In the genomic region with DNA sequence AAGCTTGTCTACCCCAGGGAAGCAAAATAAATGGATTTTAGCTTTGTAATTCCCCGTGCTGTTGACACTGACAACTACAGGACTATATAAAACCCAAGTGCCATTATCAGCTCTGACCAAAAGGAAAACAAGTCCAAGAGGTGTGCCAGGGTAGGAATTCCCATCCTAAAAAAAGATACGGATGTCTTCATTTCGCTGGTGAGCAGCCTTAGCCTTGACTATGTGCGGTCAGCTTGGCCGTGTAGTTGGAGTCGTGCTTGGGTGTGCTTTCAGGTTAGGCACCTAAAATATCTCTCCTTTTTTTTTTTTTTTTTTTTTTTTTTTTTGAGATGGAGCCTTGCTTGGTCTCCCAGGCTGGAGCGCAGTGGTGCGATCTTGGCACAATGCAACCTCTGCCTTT, we compare ENCODE assay signal across 21 cellular contexts. TPM values are rescaled to one million over a fixed set of nuclear protein-coding genes. Genes with fewer than 3 reads are reported as not detected.
DNase-seq lines count a peak whose midpoint lies in the region; ATAC-seq and TF ChIP-seq lines count a peak whose summit lies in the region.
"Had no signal": no experiment of that assay in that cellular context is flagged by ENCODE, and none has a peak within 500 bp of the region (broad histone marks: within the 10 kb centered on the region; RNA-seq: fewer than 3 reads in every experiment).

No MANE protein-coding gene starts in this region.

- CTCF ChIA-PET in A673 (lab: Charles Lee), result no interaction called here

- TF ChIP-seq POLR2A in heart left ventricle (IDR thresholded peaks at IDR 0.05), result no peak

- H3K9me3 ChIP-seq in A673 (ENCODE audit: low read depth, low read length, poor library complexity, severe bottlenecking) (no peaks in the 10 kb centered on the region), heart left ventricle (no peaks in the 10 kb centered on the region), right cardiac atrium (ENCODE audit: control insufficient read depth, low read length) (no peaks in the 10 kb centered on the region), skeletal muscle tissue (ENCODE audit: control insufficient read depth in 3 of 3, low read length in 3 of 3) (no peaks in the 10 kb centered on the region)
- H3K9me3 ChIP-seq: BE2C had no signal

- TF ChIP-seq CTCF in A673 (conservative IDR thresholded peaks at IDR 0.05; ENCODE audit: low read depth, low read length) (no peak), heart left ventricle (IDR thresholded peaks at IDR 0.05) (no peak)

- no TSS peak for BruUV-seq in A673 (replicated peaks; lab: Mats Ljungman, UMichigan)

- peaks cover 31% of the 10 kb centered on the region for H3K4me1 ChIP-seq in A673 (ENCODE audit: insufficient read depth, low read length, poor library complexity, severe bottlenecking)
- peaks cover 0 to 18% (median 0%) of the 10 kb centered on the region in 12 donors for H3K4me1 ChIP-seq in heart left ventricle
- no peaks in the 10 kb centered on the region for H3K4me1 ChIP-seq in right cardiac atrium (ENCODE audit: control insufficient read depth, insufficient read depth, low read length)
- peaks cover 7 to 44% (median 39%) of the 10 kb centered on the region in 3 donors for H3K4me1 ChIP-seq in skeletal muscle tissue (ENCODE audit: control insufficient read depth in 3 of 3, insufficient read depth in 3 of 3, low read length in 3 of 3)
- H3K4me1 ChIP-seq: BE2C had no signal

- H3K27me3 ChIP-seq in A673 (replicated peaks; ENCODE audit: insufficient read depth, low read depth, low read length, poor library complexity) (no peaks in the 10 kb centered on the region), heart left ventricle (no peaks in the 10 kb centered on the region), right cardiac atrium (ENCODE audit: control insufficient read depth, insufficient read depth) (no peaks in the 10 kb centered on the region), skeletal muscle tissue (ENCODE audit: control insufficient read depth in 3 of 3, insufficient read depth in 3 of 3, low read length in 3 of 3) (no peaks in the 10 kb centered on the region)
- H3K27me3 ChIP-seq: BE2C had no signal

- 58 to 71% (median 66%) methylated on average over 8 of the region's 8 CpGs for WGBS in heart left ventricle, 4 donors
- 78% methylated on average over 8 of the region's 8 CpGs for WGBS in right cardiac atrium

- POLR2A ChIA-PET in A673 (lab: Charles Lee; ENCODE audit: low non-redundant PET), result no interaction called here

- DNase-seq in A673 (ENCODE audit: low spot score) (no peak), heart left ventricle (peak in 1 of 5 donors; percentile 29), right cardiac atrium (no peak), SIG-M5 treated with dmso at 0.1 percent for 504 hours (lab: John Stamatoyannopoulos, UW; ENCODE audit: unreplicated experiment) (no peak)
- DNase-seq: ACHN; BE2C; C1 segment of cervical spinal cord; CD4-positive, CD25-positive, alpha-beta regulatory T cell; CD8-positive, alpha-beta memory T cell; COR-L47; DMS 273 treated with DMSO at 0.1 percent for 48 hours; DMS53; DND-41; EL; GOT3; H7 had no signal

- intact Hi-C loops in A673 (cut with micrococcal nuclease; ENCODE audit: unreplicated experiment) (no loop called here), heart left ventricle (cut with DNase I) (no loop called here), right cardiac atrium (cut with DNase I) (no loop called here)

- no peak overlapping the region for H3K4me3 ChIP-seq in A673 (ENCODE audit: low read depth, low read length, poor library complexity, severe bottlenecking)
- H3K4me3 ChIP-seq in heart left ventricle, result no peak overlapping the region
- no peak overlapping the region for H3K4me3 ChIP-seq in right cardiac atrium (ENCODE audit: low read length)
- peak overlapping the region in 2 of 3 donors; percentile 35 to 52 for H3K4me3 ChIP-seq in skeletal muscle tissue (ENCODE audit: low read length in 3 of 3)
- H3K4me3 ChIP-seq: GM12878 had no signal

- ATAC-seq in heart left ventricle (peak; percentile 43 to 73 (median 48)), right cardiac atrium (peak; percentile 48 to 52), HG02884 (IDR thresholded peaks at IDR 0.05; ENCODE audit: unreplicated experiment) (no peak)
- ATAC-seq: GM12878 had no signal

- H3K27ac ChIP-seq in A673 (ENCODE audit: low read depth, low read length, poor library complexity, severe bottlenecking), result peak overlapping the region; percentile 95
- peak overlapping the region in 5 of 12 donors; percentile 13 to 62 (median 32) for H3K27ac ChIP-seq in heart left ventricle
- peak overlapping the region; percentile 28 for H3K27ac ChIP-seq in right cardiac atrium (ENCODE audit: low read length)
- peak overlapping the region; percentile 92 for H3K27ac ChIP-seq in skeletal muscle tissue (ENCODE audit: low read depth, low read length)

- no peaks in the 10 kb centered on the region for H3K36me3 ChIP-seq in A673 (ENCODE audit: insufficient read depth, low read length, poor library complexity, severe bottlenecking)
- no peaks in the 10 kb centered on the region for H3K36me3 ChIP-seq in heart left ventricle
- no peaks in the 10 kb centered on the region for H3K36me3 ChIP-seq in skeletal muscle tissue (ENCODE audit: control insufficient read depth in 3 of 3, insufficient read depth in 3 of 3, low read length in 3 of 3)
- H3K36me3 ChIP-seq: BE2C had no signal

- peak overlapping the region in 2 of 3 donors; percentile 52 to 54 for H3K9ac ChIP-seq in skeletal muscle tissue (ENCODE audit: low read depth in 1 of 3, low read length in 3 of 3)

RNA-seq across cellular contexts. Expression of gene ACTN2, which starts 28.9 kb away (rescaled TPM):
- total RNA-seq in A673 (2021), result 34.2 and 39.4 TPM in 2 replicates
- total RNA-seq in heart left ventricle, result 1,000 to 10,000 TPM; 1,403 to 4,007 (median 2,928) TPM
- 1,000 to 10,000 TPM; 1,024 to 1,237 TPM for polyA plus RNA-seq in heart left ventricle
- total RNA-seq in right cardiac atrium, result 1,000 to 10,000 TPM; 1,202 to 1,705 (median 1,385) TPM
- 827 TPM for polyA plus RNA-seq in right cardiac atrium
- 660 TPM for total RNA-seq in skeletal muscle tissue
- total RNA-seq: A172; CD4-positive, CD25-positive, alpha-beta regulatory T cell; CD8-positive, alpha-beta memory T cell; GM12878; HT-29 had no signal
- polyA plus RNA-seq: CD4-positive, CD25-positive, alpha-beta regulatory T cell; CD8-positive, alpha-beta memory T cell had no signal

RNA-seq across cellular contexts. Expression of gene HEATR1, which starts 53.1 kb away (rescaled TPM):
- total RNA-seq in A673 (2021), result 47.7 and 59.7 TPM in 2 replicates
- total RNA-seq in heart left ventricle, result 10 to 100 TPM in 5 of 9 donors, 1 to 10 TPM in 4; 6.6 to 17.2 (median 11.8) TPM
- polyA plus RNA-seq in heart left ventricle, result 1 to 10 TPM; 2.4 to 8.3 TPM
- 10 to 100 TPM; 11.2 to 12.8 (median 12.2) TPM for total RNA-seq in right cardiac atrium
- 3.2 TPM for polyA plus RNA-seq in right cardiac atrium
- total RNA-seq in skeletal muscle tissue, result 34.4 TPM

Comparison
In these comparisons a context has a peak if more than half of its experiments do, and no peak if none do; other contexts are left out.
1. H3K4me3 ChIP-seq: peak in skeletal muscle tissue (2 of 3); none in A673 (single experiment), heart left ventricle (0 of 12) and right cardiac atrium (single experiment).
2. RNA of gene ACTN2, which starts 28.9 kb away (total RNA-seq): 1,403 to 4,007 TPM in heart left ventricle, 1,202 to 1,705 TPM in right cardiac atrium and 660 TPM in skeletal muscle tissue (single experiment); 34.2 to 39.4 TPM in A673; every median in the first group is over 10 times any median in the second.